10 cellular contexts compared by ENCODE assay signal in genomic region chr3:41893977-41894376, GRCh38.
DNase-seq lines count a peak whose midpoint lies in the region; ATAC-seq, FAIRE-seq and TF ChIP-seq lines count a peak whose summit lies in the region.
"Had no signal": no experiment of that assay in that cellular context is flagged by ENCODE, and none has a peak within 500 bp of the region (broad histone marks: within the 10 kb centered on the region; RNA-seq: fewer than 3 reads in every experiment).

No MANE protein-coding gene starts in this region.

- H3K4me3 ChIP-seq in adrenal gland = no peak overlapping the region
- no peak overlapping the region for H3K4me3 ChIP-seq in uterus
- H3K4me3 ChIP-seq: BLaER1, skin epidermis had no signal

- no peak for TF ChIP-seq EP300 in Ishikawa (IDR thresholded peaks at IDR 0.05; ENCODE audit: borderline replicate concordance)

- H3K27ac ChIP-seq in adrenal gland (no peak overlapping the region), uterus (no peak overlapping the region)
- H3K27ac ChIP-seq: BLaER1, skin epidermis had no signal

- 11 to 23% (median 15%) methylated on average over 1 of the region's 1 CpG for WGBS in adrenal gland, 4 donors

- peak; percentile 97 for FAIRE-seq in islet of Langerhans (lab: Jason Lieb, UNC)

- no peaks in the 10 kb centered on the region for H3K9me3 ChIP-seq in adrenal gland (replicated peaks in 1 of 3)
- no peaks in the 10 kb centered on the region for H3K9me3 ChIP-seq in uterus

- H3K4me1 Mint-ChIP-seq in activated T-cell treated with anti-CD3 and anti-CD28 coated beads, Interleukin-2, amount 50 U/mL, for 24 hours (ENCODE audit: low read depth) = no peaks in the 10 kb centered on the region

- ATAC-seq in GM19463 (IDR thresholded peaks at IDR 0.05; ENCODE audit: unreplicated experiment) = no peak

- H3K27ac Mint-ChIP-seq in activated T-cell treated with anti-CD3 and anti-CD28 coated beads, Interleukin-2, amount 50 U/mL, for 24 hours = no peak overlapping the region

- H3K4me1 ChIP-seq in adrenal gland (replicated peaks in 1 of 2) = no peaks in the 10 kb centered on the region
- H3K4me1 ChIP-seq in uterus = no peaks in the 10 kb centered on the region

- intact Hi-C loops in adrenal gland (cut with DNase I) = loop anchor here (5.0 to 10.0 kb wide), 3 partner anchors 201 to 301 kb away; partner anchors contain the start of gene TRAK1 (in 1 of the 2)
- intact Hi-C loops in uterus (cut with DNase I; ENCODE audit: low total_unique reads) = loop anchor here (10.0 kb wide), 1 partner anchor 201 kb away; the partner anchor contains the start of gene TRAK1

- H3K36me3 Mint-ChIP-seq in activated T-cell treated with anti-CD3 and anti-CD28 coated beads, Interleukin-2, amount 50 U/mL, for 24 hours (ENCODE audit: low read depth) = peaks cover 49% of the 10 kb centered on the region

- H3K36me3 ChIP-seq in adrenal gland (replicated peaks in 1 of 2) (no peaks in the 10 kb centered on the region), uterus (no peaks in the 10 kb centered on the region)

- TF ChIP-seq POLR2A in adrenal gland (IDR thresholded peaks at IDR 0.05) = no peak
- TF ChIP-seq POLR2A in uterus (IDR thresholded peaks at IDR 0.05) = no peak

- H3K27me3 ChIP-seq in adrenal gland (no peaks in the 10 kb centered on the region), uterus (no peaks in the 10 kb centered on the region)
- H3K27me3 ChIP-seq: BLaER1 had no signal

- H3K9me3 Mint-ChIP-seq in activated T-cell treated with anti-CD3 and anti-CD28 coated beads, Interleukin-2, amount 50 U/mL, for 24 hours = peaks cover 8% of the 10 kb centered on the region

- TF ChIP-seq CTCF in adrenal gland (IDR thresholded peaks at IDR 0.05) (peak; percentile 18 to 70 (median 47)), uterus (IDR thresholded peaks at IDR 0.05) (peak; percentile 52 to 67 (median 56))

- no peaks in the 10 kb centered on the region for H3K27me3 Mint-ChIP-seq in activated T-cell treated with anti-CD3 and anti-CD28 coated beads, Interleukin-2, amount 50 U/mL, for 24 hours

- DNase-seq in NCI-H1105 treated with DMSO at 0.1 percent for 48 hours (lab: John Stamatoyannopoulos, UW) (peak; percentile 36), NCI-H1105 (lab: John Stamatoyannopoulos, UW) (no peak), adrenal gland (peak in 5 of 7 donors; percentile 16 to 41 (median 22)), uterus (peak in 1 of 2 donors; percentile 37)
- no peak for DNase-seq in activated T-cell treated with anti-CD3 and anti-CD28 coated beads, Interleukin-2, amount 50 U/mL, for 24 hours

- peak; percentile 74 for TF ChIP-seq RAD21 in Ishikawa (IDR thresholded peaks at IDR 0.05; ENCODE audit: low read depth)

- no peak overlapping the region for H3K4me3 Mint-ChIP-seq in activated T-cell treated with anti-CD3 and anti-CD28 coated beads, Interleukin-2, amount 50 U/mL, for 24 hours

TF ChIP-seq in Ishikawa, 13 proteins besides CTCF, POLR2A, EP300 and RAD21:
- TF ChIP-seq CREB1 (IDR thresholded peaks at IDR 0.05; ENCODE audit: low read depth) (no peak), MAX (IDR thresholded peaks at IDR 0.05) (no peak), TAF1 (IDR thresholded peaks at IDR 0.05; ENCODE audit: low read depth) (no peak), TCF12 (IDR thresholded peaks at IDR 0.05; ENCODE audit: low read depth) (no peak), NFIC (IDR thresholded peaks at IDR 0.05) (no peak), REST (IDR thresholded peaks at IDR 0.05; ENCODE audit: low read depth) (no peak), CEBPB (IDR thresholded peaks at IDR 0.05) (no peak), EGR1 (IDR thresholded peaks at IDR 0.05) (no peak), ZBTB7A (IDR thresholded peaks at IDR 0.05; ENCODE audit: low read depth) (no peak), FOXM1 (IDR thresholded peaks at IDR 0.05; ENCODE audit: borderline replicate concordance, low read depth) (no peak), TEAD4 (IDR thresholded peaks at IDR 0.05) (no peak), YY1 (IDR thresholded peaks at IDR 0.05; ENCODE audit: low read depth) (no peak)
- TF ChIP-seq, protein P1, sequence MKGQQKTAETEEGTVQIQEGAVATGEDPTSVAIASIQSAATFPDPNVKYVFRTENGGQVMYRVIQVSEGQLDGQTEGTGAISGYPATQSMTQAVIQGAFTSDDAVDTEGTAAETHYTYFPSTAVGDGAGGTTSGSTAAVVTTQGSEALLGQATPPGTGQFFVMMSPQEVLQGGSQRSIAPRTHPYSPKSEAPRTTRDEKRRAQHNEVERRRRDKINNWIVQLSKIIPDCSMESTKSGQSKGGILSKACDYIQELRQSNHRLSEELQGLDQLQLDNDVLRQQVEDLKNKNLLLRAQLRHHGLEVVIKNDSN (IDR thresholded peaks at IDR 0.05) = no peak

Comparison
In these comparisons a context has a peak if more than half of its experiments do, and no peak if none do; other contexts are left out.
1. DNase-seq: peak in NCI-H1105 treated with DMSO at 0.1 percent for 48 hours (single experiment) and adrenal gland (5 of 7); none in NCI-H1105 (single experiment) and activated T-cell treated with anti-CD3 and anti-CD28 coated beads, Interleukin-2, amount 50 U/mL, for 24 hours (single experiment).